1 cellular context compared by ENCODE assay signal in genomic region chr22:36493690-36494110, GRCh38.
TF ChIP-seq lines count a peak whose summit lies in the region.

No MANE protein-coding gene starts in this region.

TF ChIP-seq in GM23338, 12 proteins besides CTCF, POLR2A, EP300 and RAD21 (continued from another document):
- TF ChIP-seq, protein P1, sequence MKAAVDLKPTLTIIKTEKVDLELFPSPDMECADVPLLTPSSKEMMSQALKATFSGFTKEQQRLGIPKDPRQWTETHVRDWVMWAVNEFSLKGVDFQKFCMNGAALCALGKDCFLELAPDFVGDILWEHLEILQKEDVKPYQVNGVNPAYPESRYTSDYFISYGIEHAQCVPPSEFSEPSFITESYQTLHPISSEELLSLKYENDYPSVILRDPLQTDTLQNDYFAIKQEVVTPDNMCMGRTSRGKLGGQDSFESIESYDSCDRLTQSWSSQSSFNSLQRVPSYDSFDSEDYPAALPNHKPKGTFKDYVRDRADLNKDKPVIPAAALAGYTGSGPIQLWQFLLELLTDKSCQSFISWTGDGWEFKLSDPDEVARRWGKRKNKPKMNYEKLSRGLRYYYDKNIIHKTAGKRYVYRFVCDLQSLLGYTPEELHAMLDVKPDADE (IDR thresholded peaks at IDR 0.05) = no peak
- no peak for TF ChIP-seq STAT1 (IDR thresholded peaks at IDR 0.05; ENCODE audit: unreplicated experiment)
- no peak for TF ChIP-seq EZH2 (IDR thresholded peaks at IDR 0.05; ENCODE audit: low read depth, unreplicated experiment)
- no peak for TF ChIP-seq ZNF331 (CRISPR knock-in tag; IDR thresholded peaks at IDR 0.05; ENCODE audit: low read depth)
